In genomic region chr3:153247331-153248311, GRCh38 we compare ENCODE assay signal across 15 cellular contexts.
A peak's percentile ranks its signal among the peaks of the same experiment; 100 is the strongest.
DNase-seq lines count a peak whose midpoint lies in the region; ATAC-seq and TF ChIP-seq lines count a peak whose summit lies in the region.
"Had no signal": no experiment of that assay in that cellular context is flagged by ENCODE, and none has a peak within 500 bp of the region (broad histone marks: within the 10 kb centered on the region; RNA-seq: fewer than 3 reads in every experiment).

No MANE protein-coding gene starts in this region.

- H3K27ac ChIP-seq in GM23248: peak overlapping the region; percentile 40
- peak overlapping the region; percentile 22 for H3K27ac ChIP-seq in substantia nigra (ENCODE audit: low read depth, low read length, poor library complexity, severe bottlenecking)
- H3K27ac ChIP-seq: PC-9, prostate gland had no signal

- peak; percentile 30 for ATAC-seq in SK-N-SH treated with all-trans-retinoic acid at 6 μM for 48 hours
- no peak for ATAC-seq in GM18519 (IDR thresholded peaks at IDR 0.05; ENCODE audit: low FRiP score, unreplicated experiment)

- no peaks in the 10 kb centered on the region for H3K27me3 ChIP-seq in GM23248 (replicated peaks; ENCODE audit: insufficient read depth)

- no peaks in the 10 kb centered on the region for H3K9me3 ChIP-seq in GM23248 (ENCODE audit: low read depth)
- H3K9me3 ChIP-seq: prostate gland had no signal

- H3K36me3 ChIP-seq in GM23248 (ENCODE audit: low read depth): no peaks in the 10 kb centered on the region
- H3K36me3 ChIP-seq: prostate gland had no signal

- peaks cover 28% of the 10 kb centered on the region for H3F3A ChIP-seq in GM23248 (ENCODE audit: insufficient read depth)

- no peaks in the 10 kb centered on the region for H3K9me2 ChIP-seq in GM23248 (ENCODE audit: insufficient read depth)

- 24 to 31% methylated on average over 7 of the region's 7 CpGs for WGBS in GM23248 (ENCODE audit: low coverage in 1 of 2, low lambda C conversion rate in 2 of 2, missing lambda C conversion rate in 2 of 2), 2 experiments

- H3K4me1 ChIP-seq in GM23248 (ENCODE audit: insufficient read depth): peaks cover 33% of the 10 kb centered on the region
- H3K4me1 ChIP-seq: prostate gland had no signal

- no peaks in the 10 kb centered on the region for H4K20me1 ChIP-seq in GM23248 (ENCODE audit: insufficient read depth)

- in situ Hi-C loops in GM23248 (cut with MboI): no loop called here

- peak; percentile 32 for DNase-seq in GM23248
- peak; percentile 21 for DNase-seq in globus pallidus (ENCODE audit: low spot score)
- peak in 1 of 49 donors; percentile 2 for DNase-seq in substantia nigra (lab: John Stamatoyannopoulos, UW)
- DNase-seq in NCI-H2081 treated with DMSO at 0.1 percent for 48 hours (lab: John Stamatoyannopoulos, UW): no peak
- no peak for DNase-seq in activated CD4-positive, alpha-beta T cell treated with anti-CD3 and anti-CD28 coated beads for 4 hours
- DNase-seq: activated CD4-positive, alpha-beta T cell treated with anti-CD3 and anti-CD28 coated beads, Interleukin-2, amount 50 U/mL, for 1 hour; activated T-cell treated with anti-CD3 and anti-CD28 coated beads, Interleukin-2, amount 50 U/mL, for 48 hours; anterior cingulate cortex; NCI-H1417 treated with DMSO at 0.1 percent for 48 hours; NCI-H446 treated with DMSO at 0.1 percent for 48 hours; PC-9; stimulated activated CD4-positive, alpha-beta T cell treated with anti-CD3 and anti-CD28 coated beads, Interleukin-1b, Interleukin-23, amount 100 ng/mL, for 48 hours had no signal

- H3K9ac ChIP-seq in GM23248: no peak overlapping the region

- H3K79me2 ChIP-seq in GM23248 (ENCODE audit: insufficient read depth): no peaks in the 10 kb centered on the region

- no peak overlapping the region for H2AFZ ChIP-seq in GM23248
- H2AFZ ChIP-seq: PC-9 had no signal

- H3K4me2 ChIP-seq in GM23248 (ENCODE audit: unreplicated experiment): peak overlapping the region; percentile 15
- H3K4me2 ChIP-seq: PC-9 had no signal

- H3K4me3 ChIP-seq in GM23248: no peak overlapping the region
- H3K4me3 ChIP-seq: PC-9, prostate gland had no signal

TF ChIP-seq in SK-N-SH treated with all-trans-retinoic acid at 6 μM for 48 hours, 23 proteins besides CTCF, POLR2A, EP300 and RAD21:
- TF ChIP-seq BACH2 (CRISPR knock-in tag; IDR thresholded peaks at IDR 0.05; ENCODE audit: borderline replicate concordance) (no peak), ZC3H10 (CRISPR knock-in tag; IDR thresholded peaks at IDR 0.05) (no peak), ISL1 (CRISPR knock-in tag; IDR thresholded peaks at IDR 0.05) (no peak), TCF4 (CRISPR knock-in tag; IDR thresholded peaks at IDR 0.05; ENCODE audit: borderline replicate concordance) (no peak), ZNF565 (CRISPR knock-in tag; conservative IDR thresholded peaks at IDR 0.05; ENCODE audit: low read depth) (no peak), RARB (CRISPR knock-in tag; IDR thresholded peaks at IDR 0.05) (no peak), ESRRG (CRISPR knock-in tag; IDR thresholded peaks at IDR 0.05) (no peak), POU6F1 (CRISPR knock-in tag; IDR thresholded peaks at IDR 0.05; ENCODE audit: borderline replicate concordance, low read depth) (no peak), ZNF70 (CRISPR knock-in tag; IDR thresholded peaks at IDR 0.05) (no peak), PATZ1 (CRISPR knock-in tag; IDR thresholded peaks at IDR 0.05; ENCODE audit: borderline replicate concordance) (no peak), CREB5 (CRISPR knock-in tag; IDR thresholded peaks at IDR 0.05; ENCODE audit: low read depth) (no peak), GLIS3 (CRISPR knock-in tag; IDR thresholded peaks at IDR 0.05) (no peak), SNAI2 (CRISPR knock-in tag; IDR thresholded peaks at IDR 0.05) (no peak), CSRNP3 (CRISPR knock-in tag; IDR thresholded peaks at IDR 0.05) (no peak), OSR1 (CRISPR knock-in tag; IDR thresholded peaks at IDR 0.05) (no peak), PPARA (CRISPR knock-in tag; IDR thresholded peaks at IDR 0.05; ENCODE audit: borderline replicate concordance) (no peak), ZFP30 (CRISPR knock-in tag; IDR thresholded peaks at IDR 0.05) (no peak)

Comparison
In these comparisons a context has a peak if more than half of its experiments do, and no peak if none do; other contexts are left out.
1. DNase-seq: peak in GM23248 (single experiment) and globus pallidus (single experiment); none in NCI-H2081 treated with DMSO at 0.1 percent for 48 hours (single experiment) and activated CD4-positive, alpha-beta T cell treated with anti-CD3 and anti-CD28 coated beads for 4 hours (0 of 2).